ENCODE assay signal across 7 cellular contexts in genomic region chr1:232950919-232951579, GRCh38. TPM values are rescaled to one million over a fixed set of nuclear protein-coding genes. Genes with fewer than 3 reads are reported as not detected.
A peak's percentile ranks its signal among the peaks of the same experiment; 100 is the strongest.
DNase-seq lines count a peak whose midpoint lies in the region; ATAC-seq lines count a peak whose summit lies in the region.

No MANE protein-coding gene starts in this region.

- peaks cover 1% of the 10 kb centered on the region; the same call in 1 of the 2 replicates for H3K36me3 ChIP-seq in Karpas-422 (ENCODE audit: insufficient read depth, low read length)
- no peaks in the 10 kb centered on the region for H3K36me3 ChIP-seq in muscle layer of colon (ENCODE audit: insufficient read depth, low read length)

- no peaks in the 10 kb centered on the region for H3K9me3 ChIP-seq in Karpas-422 (ENCODE audit: low read length)
- H3K9me3 ChIP-seq in muscle layer of colon (ENCODE audit: low read length): no peaks in the 10 kb centered on the region

- no peaks in the 10 kb centered on the region for H4K20me1 ChIP-seq in Karpas-422 (ENCODE audit: insufficient read depth, low read depth, low read length)

- H3K9ac ChIP-seq in Karpas-422 (ENCODE audit: low read length): peak overlapping the region; percentile 89
- H3K9ac ChIP-seq in muscle layer of colon (ENCODE audit: low read length): peak overlapping the region; percentile 26

- H3K4me3 ChIP-seq in Karpas-422 (ENCODE audit: low read length) (peak overlapping the region; percentile 75), muscle layer of colon (ENCODE audit: low read depth in 1 of 2, low read length in 2 of 2) (peak overlapping the region; percentile 94)

- H3K4me2 ChIP-seq in Karpas-422 (ENCODE audit: low read depth, low read length, poor library complexity, severe bottlenecking): peak overlapping the region; percentile 87

- ATAC-seq in GM21526 (IDR thresholded peaks at IDR 0.05; ENCODE audit: low FRiP score, unreplicated experiment) (peak; percentile 22), GM18870 (IDR thresholded peaks at IDR 0.05; ENCODE audit: unreplicated experiment) (no peak)

- H3K27ac ChIP-seq in Karpas-422 (ENCODE audit: low read length): peak overlapping the region; percentile 68
- H3K27ac ChIP-seq in epithelial cell of prostate: peak overlapping the region; percentile 78
- peak overlapping the region; percentile 89 for H3K27ac ChIP-seq in muscle layer of colon (ENCODE audit: low read depth, low read length)

- H2AFZ ChIP-seq in Karpas-422 (ENCODE audit: low read length): peak overlapping the region; percentile 86

- DNase-seq in EL: peak; percentile 31
- peak; percentile 73 for DNase-seq in Karpas-422
- DNase-seq in activated CD4-positive, alpha-beta T cell treated with anti-CD3 and anti-CD28 coated beads for 4 hours: peak; percentile 9 to 11
- DNase-seq in epithelial cell of prostate (ENCODE audit: low read depth, low spot score): no peak

- H3K79me2 ChIP-seq in Karpas-422 (ENCODE audit: low read length): peaks cover 59% of the 10 kb centered on the region

- H3K27me3 ChIP-seq in Karpas-422 (ENCODE audit: low read length): no peaks in the 10 kb centered on the region
- H3K27me3 ChIP-seq in muscle layer of colon (ENCODE audit: control insufficient read depth in 1 of 2, insufficient read depth in 2 of 2, low read length in 2 of 2): no peaks in the 10 kb centered on the region

- H3K9me2 ChIP-seq in Karpas-422 (replicated peaks; ENCODE audit: insufficient read depth, low read length): 0 out of 2 replicates have a peak, but pooled peaks cover 6% of the 10 kb centered on the region

- H3K4me1 ChIP-seq in Karpas-422 (ENCODE audit: low read length) (peaks cover 43% of the 10 kb centered on the region), muscle layer of colon (ENCODE audit: insufficient read depth, low read length) (peaks cover 15% of the 10 kb centered on the region)

RNA-seq across cellular contexts. Expression of gene NTPCR, which starts 0.6 kb away (rescaled TPM):
- total RNA-seq in Karpas-422 (2014; rRNA removed; shearing (Covaris generic); ENCODE audit: low replicate concordance): 14.9 and 33.1 TPM in 2 replicates
